In the genomic region with DNA sequence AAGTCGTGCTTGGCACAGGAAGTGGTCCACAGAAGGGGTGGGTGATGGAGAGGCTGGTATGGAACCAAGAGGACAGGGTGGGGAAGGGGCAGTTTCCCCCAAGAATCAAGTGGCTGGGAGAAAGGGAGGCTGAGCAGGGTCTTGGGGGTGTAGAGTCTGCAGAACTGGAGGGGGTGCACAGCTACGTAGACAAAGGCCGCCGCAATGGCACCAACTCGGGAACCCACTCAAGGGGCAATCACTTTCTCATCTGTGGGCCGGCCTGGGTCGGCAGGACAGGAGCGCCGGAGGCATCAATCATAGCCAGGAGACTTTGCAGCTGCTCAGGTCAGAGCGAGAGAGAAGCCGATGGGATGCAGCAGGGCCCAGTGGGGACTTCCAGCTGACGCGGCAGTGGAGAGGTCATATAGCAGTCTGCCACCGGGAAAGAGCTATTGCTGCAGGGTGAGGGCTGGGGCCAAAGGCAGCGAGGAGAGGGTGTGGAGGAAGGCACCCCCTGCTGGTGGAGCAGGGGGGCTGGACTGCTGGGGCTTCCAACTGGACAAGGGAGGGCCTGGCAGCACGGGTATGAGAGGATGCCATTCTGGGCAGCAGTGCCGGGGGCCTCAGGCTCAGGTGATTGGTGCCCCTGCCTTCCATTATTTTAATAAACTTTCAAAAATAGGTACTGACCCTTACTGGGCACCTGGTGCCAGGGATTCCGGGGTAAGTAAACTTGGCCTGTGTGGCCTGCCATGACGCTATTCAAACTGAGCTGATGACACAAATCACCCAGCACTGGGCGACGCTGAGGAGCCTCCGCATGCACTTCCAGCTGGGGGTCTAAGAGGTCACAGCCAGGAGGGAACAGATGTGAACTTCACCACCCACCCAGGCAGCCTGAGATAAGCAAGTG, we compare ENCODE assay signal across 8 cellular contexts. TPM values are rescaled to one million over a fixed set of nuclear protein-coding genes. Genes with fewer than 3 reads are reported as not detected.
DNase-seq lines count a peak whose midpoint lies in the region; ATAC-seq and TF ChIP-seq lines count a peak whose summit lies in the region.

No MANE protein-coding gene starts in this region.

- in situ Hi-C loops in Caki2 (cut with HindIII; ENCODE audit: low pct_unique_long_range_greater_than_20kb, low sequenced_read_pairs) = no loop called here

- peaks cover 68% of the 10 kb centered on the region for H3K4me1 ChIP-seq in vagina

- POLR2A ChIA-PET in T-cell (lab: Charles Lee) = no interaction called here

- TF ChIP-seq POLR2A in vagina (IDR thresholded peaks at IDR 0.05) = no peak

- peak; percentile 88 for TF ChIP-seq CTCF in HFF-Myc (IDR thresholded peaks at IDR 0.05; ENCODE audit: low read depth, low read length, missing control alignments)
- TF ChIP-seq CTCF in vagina (IDR thresholded peaks at IDR 0.05) = peak; percentile 41 to 63 (median 47)

- H3K4me3 ChIP-seq in HFF-Myc (replicated peaks; ENCODE audit: low read depth, low read length) (no peak overlapping the region), vagina (peak overlapping the region in 1 of 2 donors; percentile 16)

- CTCF ChIA-PET in T-cell (lab: Charles Lee) = interaction anchor here in 1 of 2 donors (0.6 kb wide), 1 partner anchor 13 kb away, joined by 3 read pairs; no protein-coding TSS in a partner anchor

- peaks cover 26% of the 10 kb centered on the region for H3K36me3 Mint-ChIP-seq in T-cell
- peaks cover 11% of the 10 kb centered on the region for H3K36me3 Mint-ChIP-seq in effector memory CD8-positive, alpha-beta T cell (ENCODE audit: insufficient read depth)

- peaks cover 0 to 1% (median 0%) of the 10 kb centered on the region in 3 donors for H3K9me3 Mint-ChIP-seq in T-cell
- no peaks in the 10 kb centered on the region for H3K9me3 Mint-ChIP-seq in effector memory CD8-positive, alpha-beta T cell

- ATAC-seq in T-cell (replicated peaks in 1 of 4) = no peak
- ATAC-seq in effector memory CD8-positive, alpha-beta T cell (replicated peaks) = no peak

- peaks cover 50 to 63% (median 62%) of the 10 kb centered on the region in 3 donors for H3K4me1 Mint-ChIP-seq in T-cell
- peaks cover 19 to 30% of the 10 kb centered on the region in 2 donors for H3K4me1 Mint-ChIP-seq in effector memory CD8-positive, alpha-beta T cell (ENCODE audit: low read depth in 2 of 2)

- H3K27ac ChIP-seq in vagina = peak overlapping the region; percentile 83

- no peaks in the 10 kb centered on the region for H3K27me3 ChIP-seq in vagina

- H3K9me3 ChIP-seq in vagina = no peaks in the 10 kb centered on the region

- peaks cover 0 to 6% of the 10 kb centered on the region in 2 donors for H3K36me3 ChIP-seq in vagina

- DNase-seq in Caki2 (ENCODE audit: low read depth) (peak; percentile 8), HFF-Myc (ENCODE audit: extremely low read depth, low read depth) (peak; percentile 73), T-cell (peak in 20 of 34 experiments; percentile 4 to 45 (median 17)), midbrain (lab: John Stamatoyannopoulos, UW) (peak; percentile 41), vagina (ENCODE audit: extremely low spot score in 2 of 2) (no peak), NCI-H774 (lab: John Stamatoyannopoulos, UW) (no peak), LoVo (ENCODE audit: low spot score) (no peak)
- DNase-seq in effector memory CD8-positive, alpha-beta T cell = no peak

- intact Hi-C loops in vagina (cut with DNase I) = loop anchor here (5.0 kb wide), 1 partner anchor 56 kb away; no protein-coding TSS in a partner anchor

- H3K27me3 Mint-ChIP-seq in T-cell = no peaks in the 10 kb centered on the region
- H3K27me3 Mint-ChIP-seq in effector memory CD8-positive, alpha-beta T cell = no peaks in the 10 kb centered on the region

- peak overlapping the region; percentile 61 to 71 (median 61) for H3K4me3 Mint-ChIP-seq in T-cell
- H3K4me3 Mint-ChIP-seq in effector memory CD8-positive, alpha-beta T cell = peak overlapping the region; percentile 73 to 80

- peak overlapping the region; percentile 92 to 96 for H3K27ac Mint-ChIP-seq in T-cell
- H3K27ac Mint-ChIP-seq in effector memory CD8-positive, alpha-beta T cell = peak overlapping the region; percentile 96 to 98

RNA-seq across cellular contexts. Expression of a gene that starts 52.5 kb away (rescaled TPM):
- 5.3 and 6.8 TPM in 2 replicates for total RNA-seq in Caki2 (2014; rRNA removed; shearing (Covaris generic); ENCODE audit: low replicate concordance)
- 1 to 10 TPM; 2.2 to 7.1 (median 5.1) TPM for total RNA-seq in T-cell
- total RNA-seq in vagina = 102 TPM

Comparison
In these comparisons a context has a peak if more than half of its experiments do, and no peak if none do; other contexts are left out.
1. DNase-seq: peak in Caki2 (single experiment), HFF-Myc (single experiment), T-cell (20 of 34) and midbrain (single experiment); none in effector memory CD8-positive, alpha-beta T cell (0 of 3), vagina (0 of 2), NCI-H774 (single experiment) and LoVo (single experiment).
2. RNA of a gene that starts 52.5 kb away (total RNA-seq): 102 TPM in vagina (single experiment); 5.3 to 6.8 TPM in Caki2 and 2.2 to 7.1 TPM in T-cell; every median in the first group is over 10 times any median in the second.